Comparison of ENCODE assay signal across 2 cellular contexts in genomic region chr6:19399406-19399805, GRCh38.
TF ChIP-seq lines count a peak whose summit lies in the region.

No MANE protein-coding gene starts in this region.

TF ChIP-seq in A549, 52 proteins besides CTCF, POLR2A, EP300 and RAD21 (continued from another document):
- no peak for TF ChIP-seq USF2 (IDR thresholded peaks at IDR 0.05)
- no peak for TF ChIP-seq REST (IDR thresholded peaks at IDR 0.05)
- TF ChIP-seq SREBF2 (IDR thresholded peaks at IDR 0.05): no peak
- TF ChIP-seq NFE2L2 (conservative IDR thresholded peaks at IDR 0.05; ENCODE audit: low read length): no peak

TF ChIP-seq in IMR-90, 13 proteins besides CTCF, POLR2A, EP300 and RAD21 (continued from another document):
- no peak for TF ChIP-seq ELK1 (IDR thresholded peaks at IDR 0.05; ENCODE audit: borderline replicate concordance, low read depth, low read length)
- no peak for TF ChIP-seq SMC3 (IDR thresholded peaks at IDR 0.05; ENCODE audit: low read depth, low read length)
- no peak for TF ChIP-seq FOS (IDR thresholded peaks at IDR 0.05; ENCODE audit: low read depth, low read length)
- no peak for TF ChIP-seq MAZ (IDR thresholded peaks at IDR 0.05; ENCODE audit: borderline replicate concordance, low read depth, low read length)
- no peak for TF ChIP-seq RCOR1 (IDR thresholded peaks at IDR 0.05; ENCODE audit: insufficient replicate concordance, low read length)
- no peak for TF ChIP-seq NFE2L2 (IDR thresholded peaks at IDR 0.05; ENCODE audit: low read depth, low read length)
